ENCODE assay signal across 1 cellular context in genomic region chr20:46089338-46090094, GRCh38.
TF ChIP-seq lines count a peak whose summit lies in the region.

Gene NCOA5, minus strand, starts transcription at chr20:46089962. Its CDS starts 10,538 bp downstream, at chr20:46079424.

TF ChIP-seq in HepG2, 621 proteins besides CTCF, POLR2A, EP300 and RAD21 (continued from another document and continues in another):
- TF ChIP-seq NFIB (CRISPR knock-in tag; IDR thresholded peaks at IDR 0.05; ENCODE audit: borderline replicate concordance) (no peak), ASH2L (IDR thresholded peaks at IDR 0.05; ENCODE audit: insufficient read length, low read depth, low read length) (peak; percentile 98), ZSCAN20 (CRISPR knock-in tag; IDR thresholded peaks at IDR 0.05; ENCODE audit: borderline replicate concordance) (no peak), DPF2 (CRISPR knock-in tag; IDR thresholded peaks at IDR 0.05; ENCODE audit: borderline replicate concordance, low read depth) (no peak), ZC3H13 (CRISPR knock-in tag; IDR thresholded peaks at IDR 0.05) (peak; percentile 92), ATF7 (IDR thresholded peaks at IDR 0.05) (no peak), ATF7 (CRISPR knock-in tag; IDR thresholded peaks at IDR 0.05) (peak; percentile 85), FIP1L1 (IDR thresholded peaks at IDR 0.05; ENCODE audit: borderline replicate concordance, insufficient read depth, low read depth, low read length) (0 out of 2 replicates have a peak, but pooled peaks have one; percentile 68), ZSCAN21 (CRISPR knock-in tag; IDR thresholded peaks at IDR 0.05; ENCODE audit: borderline replicate concordance) (peak; percentile 99), ARID5B (CRISPR knock-in tag; IDR thresholded peaks at IDR 0.05) (peak; percentile 78), HMGXB4 (CRISPR knock-in tag; IDR thresholded peaks at IDR 0.05; ENCODE audit: borderline replicate concordance in 1 of 2, low read depth in 1 of 2) (peak; percentile 99), NFATC3 (CRISPR knock-in tag; IDR thresholded peaks at IDR 0.05) (no peak), ZSCAN9 (CRISPR knock-in tag; IDR thresholded peaks at IDR 0.05; ENCODE audit: borderline replicate concordance) (peak; percentile 88; the same call in 1 of the 2 replicates), NR2F2 (IDR thresholded peaks at IDR 0.05; ENCODE audit: borderline replicate concordance, low read depth) (peak; percentile 83; the same call in 1 of the 2 replicates), LBX2 (CRISPR knock-in tag; IDR thresholded peaks at IDR 0.05; ENCODE audit: borderline replicate concordance) (peak; percentile 76), ZNF512 (CRISPR knock-in tag; IDR thresholded peaks at IDR 0.05) (no peak), MYC (CRISPR knock-in tag; IDR thresholded peaks at IDR 0.05; ENCODE audit: borderline replicate concordance) (peak; percentile 100), NR2C2 (CRISPR knock-in tag; IDR thresholded peaks at IDR 0.05; ENCODE audit: borderline replicate concordance) (peak; percentile 95), BRD4 (CRISPR knock-in tag; IDR thresholded peaks at IDR 0.05) (peak; percentile 95; the same call in 1 of the 2 replicates), ZNF639 (CRISPR knock-in tag; conservative IDR thresholded peaks at IDR 0.05) (peak; percentile 96), CAMTA2 (CRISPR knock-in tag; IDR thresholded peaks at IDR 0.05; ENCODE audit: borderline replicate concordance) (no peak; the same call in 1 of the 2 replicates), MEIS1 (CRISPR knock-in tag; IDR thresholded peaks at IDR 0.05; ENCODE audit: borderline replicate concordance) (peak; percentile 52; the same call in 1 of the 2 replicates), SETDB1 (CRISPR knock-in tag; IDR thresholded peaks at IDR 0.05; ENCODE audit: borderline replicate concordance) (no peak), MED8 (CRISPR knock-in tag; IDR thresholded peaks at IDR 0.05; ENCODE audit: insufficient replicate concordance) (peak; percentile 75), ATF4 (CRISPR knock-in tag; IDR thresholded peaks at IDR 0.05) (peak in 1 of 2 experiments; percentile 37; a peak in 2 of 4 replicates), SAP130 (CRISPR knock-in tag; IDR thresholded peaks at IDR 0.05; ENCODE audit: low read depth) (peak; percentile 99), ZNF468 (CRISPR knock-in tag; IDR thresholded peaks at IDR 0.05) (peak; percentile 91; the same call in 1 of the 2 replicates), FOXA1 (IDR thresholded peaks at IDR 0.05) (no peak), FOXA1 (CRISPR knock-in tag; IDR thresholded peaks at IDR 0.05) (peak; percentile 92), ATRX (CRISPR knock-in tag; IDR thresholded peaks at IDR 0.05; ENCODE audit: borderline replicate concordance) (no peak), NFYC (CRISPR knock-in tag; IDR thresholded peaks at IDR 0.05) (peak; percentile 36), TARDBP (CRISPR knock-in tag; IDR thresholded peaks at IDR 0.05) (peak; percentile 99), KLF13 (CRISPR knock-in tag; IDR thresholded peaks at IDR 0.05) (no peak), HNRNPK (IDR thresholded peaks at IDR 0.05; ENCODE audit: low read depth, low read length, poor library complexity, severe bottlenecking) (peak; percentile 25), ZNF567 (CRISPR knock-in tag; IDR thresholded peaks at IDR 0.05; ENCODE audit: borderline replicate concordance) (peak; percentile 100), SRF (IDR thresholded peaks at IDR 0.05; ENCODE audit: low read depth, low read length) (no peak), ZNF253 (CRISPR knock-in tag; IDR thresholded peaks at IDR 0.05; ENCODE audit: borderline replicate concordance) (peak; percentile 94; the same call in 1 of the 2 replicates), ZNF720 (CRISPR knock-in tag; IDR thresholded peaks at IDR 0.05) (no peak; the same call in 1 of the 2 replicates), ZNF329 (CRISPR knock-in tag; IDR thresholded peaks at IDR 0.05; ENCODE audit: low read depth) (peak; percentile 65; the same call in 1 of the 2 replicates), HDAC2 (CRISPR knock-in tag; IDR thresholded peaks at IDR 0.05) (peak; percentile 78), NFKB2 (CRISPR knock-in tag; IDR thresholded peaks at IDR 0.05; ENCODE audit: borderline replicate concordance) (peak; percentile 87; the same call in 1 of the 2 replicates), ZNF660 (CRISPR knock-in tag; IDR thresholded peaks at IDR 0.05; ENCODE audit: borderline replicate concordance, low read depth) (peak; percentile 28; the same call in 1 of the 2 replicates), ZNF564 (CRISPR knock-in tag; IDR thresholded peaks at IDR 0.05) (no peak; the same call in 1 of the 2 replicates), ZNF235 (CRISPR knock-in tag; IDR thresholded peaks at IDR 0.05; ENCODE audit: borderline replicate concordance) (peak; percentile 99; the same call in 1 of the 2 replicates), ZFP82 (CRISPR knock-in tag; IDR thresholded peaks at IDR 0.05; ENCODE audit: borderline replicate concordance) (peak; percentile 99), TP53 (CRISPR knock-in tag; conservative IDR thresholded peaks at IDR 0.05) (peak; percentile 72; the same call in 1 of the 2 replicates), ATF6 (CRISPR knock-in tag; conservative IDR thresholded peaks at IDR 0.05) (no peak; the same call in none of the 2 replicates), ZNF773 (CRISPR knock-in tag; IDR thresholded peaks at IDR 0.05; ENCODE audit: borderline replicate concordance) (peak; percentile 79; the same call in 1 of the 2 replicates), CCDC6 (CRISPR knock-in tag; IDR thresholded peaks at IDR 0.05) (peak; percentile 95; the same call in 1 of the 2 replicates), ZNF782 (CRISPR knock-in tag; IDR thresholded peaks at IDR 0.05; ENCODE audit: borderline replicate concordance) (peak; percentile 90; the same call in 1 of the 2 replicates), DZIP1 (CRISPR knock-in tag; IDR thresholded peaks at IDR 0.05) (peak; percentile 95; the same call in 1 of the 2 replicates), ZNF740 (CRISPR knock-in tag; IDR thresholded peaks at IDR 0.05) (peak; percentile 86), ZNF460 (CRISPR knock-in tag; IDR thresholded peaks at IDR 0.05; ENCODE audit: borderline replicate concordance) (no peak)
